7 cellular contexts compared by ENCODE assay signal in the genomic region with DNA sequence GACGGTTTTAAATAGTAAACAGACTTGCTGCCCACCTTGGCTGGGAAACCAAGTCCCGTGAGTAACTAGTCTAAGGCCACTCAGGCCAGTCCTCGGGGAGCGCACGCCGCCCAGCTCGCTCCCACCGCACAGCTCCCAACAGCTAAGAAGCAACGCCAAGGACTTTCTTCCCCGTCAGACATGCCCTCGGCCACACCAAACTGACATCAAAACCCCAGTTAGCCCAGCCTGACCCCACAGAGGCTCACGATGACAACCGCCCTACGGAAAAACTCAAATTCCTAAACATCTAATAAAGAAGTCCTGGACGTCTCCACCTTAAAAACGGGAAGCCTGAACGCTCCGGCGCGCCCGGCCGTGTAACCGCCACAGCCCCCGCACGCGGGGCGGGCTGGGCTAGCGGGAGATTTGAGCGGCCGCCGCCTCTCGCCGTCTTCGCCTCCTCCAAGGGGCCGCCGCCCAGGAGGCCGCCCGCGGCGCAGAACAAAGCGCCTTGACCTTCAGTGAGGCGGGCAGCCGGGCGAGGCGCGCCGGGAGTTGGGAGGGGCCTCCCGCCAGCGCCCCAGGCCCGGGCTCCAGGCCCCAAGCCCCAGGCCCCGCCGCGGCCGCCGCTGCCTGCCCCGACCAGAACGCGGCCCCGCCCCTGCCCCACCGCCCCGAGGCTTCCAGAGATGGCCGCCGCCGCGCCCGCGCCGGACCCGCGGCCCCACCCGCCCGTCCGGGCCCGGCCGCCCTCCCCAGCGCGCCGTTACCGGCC. TPM values are rescaled to one million over a fixed set of nuclear protein-coding genes. Genes with fewer than 3 reads are reported as not detected.
DNase-seq lines count a peak whose midpoint lies in the region; ATAC-seq and TF ChIP-seq lines count a peak whose summit lies in the region.

No MANE protein-coding gene starts in this region.

- TF ChIP-seq CTCF in fibroblast of pulmonary artery (IDR thresholded peaks at IDR 0.05; ENCODE audit: low read length, missing control alignments) (no peak), neural cell (IDR thresholded peaks at IDR 0.05; ENCODE audit: poor library complexity, severe bottlenecking) (no peak)

- TF ChIP-seq EP300 in neural cell (conservative IDR thresholded peaks at IDR 0.05; ENCODE audit: poor library complexity, severe bottlenecking): no peak

- peak overlapping the region; percentile 97 for H3K4me2 ChIP-seq in neural cell (ENCODE audit: low read length)

- H3K9ac ChIP-seq in neural cell (ENCODE audit: low read length): peak overlapping the region; percentile 87

- no peaks in the 10 kb centered on the region for H3K36me3 ChIP-seq in neural cell (ENCODE audit: insufficient read depth, low read length)

- peak overlapping the region; percentile 74 for H3K4me3 ChIP-seq in fibroblast of pulmonary artery (replicated peaks; ENCODE audit: low read depth, low read length)
- H3K4me3 ChIP-seq in neural cell (ENCODE audit: low read length): peak overlapping the region; percentile 96

- H3K27me3 ChIP-seq in neural cell (ENCODE audit: insufficient read depth, low read depth, low read length): no peaks in the 10 kb centered on the region

- TF ChIP-seq RAD21 in neural cell (conservative IDR thresholded peaks at IDR 0.05): no peak

- no peaks in the 10 kb centered on the region for H3K27me3 Mint-ChIP-seq in activated CD4-positive, alpha-beta T cell treated with anti-CD3 and anti-CD28 coated beads, Interleukin-2, amount 10 ng/mL, durations not matched to agents 7 days and 5 days

- H3K4me3 Mint-ChIP-seq in activated CD4-positive, alpha-beta T cell treated with anti-CD3 and anti-CD28 coated beads, Interleukin-2, amount 10 ng/mL, durations not matched to agents 7 days and 5 days: peak overlapping the region; percentile 96

- no peaks in the 10 kb centered on the region for H3K9me2 ChIP-seq in neural cell (ENCODE audit: insufficient read depth, low read length)

- H3K4me1 Mint-ChIP-seq in activated CD4-positive, alpha-beta T cell treated with anti-CD3 and anti-CD28 coated beads, Interleukin-2, amount 10 ng/mL, durations not matched to agents 7 days and 5 days: peaks cover 30% of the 10 kb centered on the region

- POLR2A ChIA-PET in activated CD4-positive, alpha-beta T cell treated with anti-CD3 and anti-CD28 coated beads, Interleukin-2, amount 10 ng/mL, durations not matched to agents 7 days and 5 days (lab: Charles Lee): interaction anchor here (0.7 to 1.0 kb wide), 2 partner anchors 22 to 23 kb away, joined by 4 to 7 read pairs; no protein-coding TSS in a partner anchor

- peaks cover 12% of the 10 kb centered on the region for H4K20me1 ChIP-seq in neural cell (ENCODE audit: insufficient read depth)

- CTCF ChIA-PET in activated CD4-positive, alpha-beta T cell treated with anti-CD3 and anti-CD28 coated beads, Interleukin-2, amount 10 ng/mL, durations not matched to agents 7 days and 5 days (lab: Charles Lee): interaction anchor here (0.6 to 0.7 kb wide), 2 partner anchors 10 to 23 kb away, joined by 4 to 5 read pairs; no protein-coding TSS in a partner anchor

- no peaks in the 10 kb centered on the region for H3F3A ChIP-seq in neural cell (ENCODE audit: insufficient read depth, low read length, poor library complexity, severe bottlenecking)

- H3K27ac Mint-ChIP-seq in activated CD4-positive, alpha-beta T cell treated with anti-CD3 and anti-CD28 coated beads, Interleukin-2, amount 10 ng/mL, durations not matched to agents 7 days and 5 days: peak overlapping the region; percentile 97

- peak overlapping the region; percentile 80 for H3K27ac ChIP-seq in neural cell (ENCODE audit: low read length)

- ATAC-seq in GM21447 (IDR thresholded peaks at IDR 0.05; ENCODE audit: unreplicated experiment): peak; percentile 18

- peaks cover 51% of the 10 kb centered on the region for H3K79me2 ChIP-seq in neural cell (replicated peaks; ENCODE audit: insufficient read depth, low read length)

- peak; percentile 81 for DNase-seq in GM03348 (ENCODE audit: low spot score)
- peak; percentile 63 for DNase-seq in HT-29 (ENCODE audit: low spot score)
- no peak for DNase-seq in activated CD4-positive, alpha-beta T cell treated with anti-CD3 and anti-CD28 coated beads, Interleukin-2, amount 10 ng/mL, durations not matched to agents 7 days and 5 days
- peak; percentile 56 for DNase-seq in fibroblast of pulmonary artery (ENCODE audit: low read depth)
- DNase-seq in HuH-7.5 (ENCODE audit: low spot score): no peak

- no peaks in the 10 kb centered on the region for H3K9me3 Mint-ChIP-seq in activated CD4-positive, alpha-beta T cell treated with anti-CD3 and anti-CD28 coated beads, Interleukin-2, amount 10 ng/mL, durations not matched to agents 7 days and 5 days

- H2AFZ ChIP-seq in neural cell (ENCODE audit: low read depth, low read length): no peak overlapping the region

- peaks cover 44% of the 10 kb centered on the region for H3K36me3 Mint-ChIP-seq in activated CD4-positive, alpha-beta T cell treated with anti-CD3 and anti-CD28 coated beads, Interleukin-2, amount 10 ng/mL, durations not matched to agents 7 days and 5 days (ENCODE audit: low read depth)

- H3K9me3 ChIP-seq in neural cell (ENCODE audit: low read length): no peaks in the 10 kb centered on the region

TF ChIP-seq in neural cell, 6 proteins besides CTCF, POLR2A, EP300 and RAD21:
- no peak for TF ChIP-seq SMC3 (conservative IDR thresholded peaks at IDR 0.05; ENCODE audit: poor library complexity)
- peak; percentile 3 for TF ChIP-seq MXI1 (conservative IDR thresholded peaks at IDR 0.05; ENCODE audit: poor library complexity, severe bottlenecking)
- TF ChIP-seq, protein P1, sequence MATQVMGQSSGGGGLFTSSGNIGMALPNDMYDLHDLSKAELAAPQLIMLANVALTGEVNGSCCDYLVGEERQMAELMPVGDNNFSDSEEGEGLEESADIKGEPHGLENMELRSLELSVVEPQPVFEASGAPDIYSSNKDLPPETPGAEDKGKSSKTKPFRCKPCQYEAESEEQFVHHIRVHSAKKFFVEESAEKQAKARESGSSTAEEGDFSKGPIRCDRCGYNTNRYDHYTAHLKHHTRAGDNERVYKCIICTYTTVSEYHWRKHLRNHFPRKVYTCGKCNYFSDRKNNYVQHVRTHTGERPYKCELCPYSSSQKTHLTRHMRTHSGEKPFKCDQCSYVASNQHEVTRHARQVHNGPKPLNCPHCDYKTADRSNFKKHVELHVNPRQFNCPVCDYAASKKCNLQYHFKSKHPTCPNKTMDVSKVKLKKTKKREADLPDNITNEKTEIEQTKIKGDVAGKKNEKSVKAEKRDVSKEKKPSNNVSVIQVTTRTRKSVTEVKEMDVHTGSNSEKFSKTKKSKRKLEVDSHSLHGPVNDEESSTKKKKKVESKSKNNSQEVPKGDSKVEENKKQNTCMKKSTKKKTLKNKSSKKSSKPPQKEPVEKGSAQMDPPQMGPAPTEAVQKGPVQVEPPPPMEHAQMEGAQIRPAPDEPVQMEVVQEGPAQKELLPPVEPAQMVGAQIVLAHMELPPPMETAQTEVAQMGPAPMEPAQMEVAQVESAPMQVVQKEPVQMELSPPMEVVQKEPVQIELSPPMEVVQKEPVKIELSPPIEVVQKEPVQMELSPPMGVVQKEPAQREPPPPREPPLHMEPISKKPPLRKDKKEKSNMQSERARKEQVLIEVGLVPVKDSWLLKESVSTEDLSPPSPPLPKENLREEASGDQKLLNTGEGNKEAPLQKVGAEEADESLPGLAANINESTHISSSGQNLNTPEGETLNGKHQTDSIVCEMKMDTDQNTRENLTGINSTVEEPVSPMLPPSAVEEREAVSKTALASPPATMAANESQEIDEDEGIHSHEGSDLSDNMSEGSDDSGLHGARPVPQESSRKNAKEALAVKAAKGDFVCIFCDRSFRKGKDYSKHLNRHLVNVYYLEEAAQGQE (IDR thresholded peaks at IDR 0.05; ENCODE audit: borderline replicate concordance): no peak

RNA-seq across cellular contexts. Expression of a gene that starts 0.5 kb away (rescaled TPM):
- total RNA-seq in HT-29 (2014; rRNA removed; shearing (Covaris generic)): 114 and 116 TPM in 2 replicates
- 100 to 1,000 TPM; 354 to 367 TPM for total RNA-seq in activated CD4-positive, alpha-beta T cell treated with anti-CD3 and anti-CD28 coated beads, Interleukin-2, amount 10 ng/mL, durations not matched to agents 7 days and 5 days
- 196 and 199 TPM in 2 replicates for polyA plus RNA-seq in neural cell
- 204 and 209 TPM in 2 replicates for polyA minus RNA-seq in neural cell

Comparison
In these comparisons a context has a peak if more than half of its experiments do, and no peak if none do; other contexts are left out.
1. DNase-seq: peak in GM03348 (single experiment), HT-29 (single experiment) and fibroblast of pulmonary artery (single experiment); none in activated CD4-positive, alpha-beta T cell treated with anti-CD3 and anti-CD28 coated beads, Interleukin-2, amount 10 ng/mL, durations not matched to agents 7 days and 5 days (single experiment) and HuH-7.5 (single experiment).